Comparison of ENCODE assay signal across 17 cellular contexts in the genomic region with DNA sequence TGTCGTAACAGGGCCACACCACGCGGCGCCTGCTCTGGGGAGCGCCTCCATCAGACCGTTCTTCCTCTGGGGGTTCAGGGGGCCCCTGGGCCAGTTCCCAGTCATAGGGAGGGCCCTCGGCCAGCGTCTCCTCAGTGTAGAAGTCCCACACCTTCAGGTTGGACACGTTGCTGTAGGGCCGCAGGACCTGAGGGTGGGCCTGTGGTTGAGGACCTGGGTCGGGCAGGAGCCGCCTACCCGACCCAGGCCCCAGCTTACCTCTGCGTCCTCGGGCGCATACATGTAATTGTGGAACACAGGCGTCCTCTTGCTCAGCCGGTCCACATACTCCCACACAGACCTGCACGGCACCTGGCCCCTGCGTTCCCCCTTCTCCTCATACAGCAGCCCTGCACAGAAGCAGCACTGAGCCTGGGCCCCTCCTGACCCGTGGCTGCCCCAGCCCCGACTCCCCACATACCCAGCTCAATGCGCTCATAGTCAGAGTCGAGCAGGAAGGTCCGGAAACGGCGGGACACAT. TPM values are rescaled to one million over a fixed set of nuclear protein-coding genes. Genes with fewer than 3 reads are reported as not detected.
DNase-seq lines count a peak whose midpoint lies in the region; ATAC-seq and TF ChIP-seq lines count a peak whose summit lies in the region.
"Had no signal": no experiment of that assay in that cellular context is flagged by ENCODE, and none has a peak within 500 bp of the region (broad histone marks: within the 10 kb centered on the region; RNA-seq: fewer than 3 reads in every experiment).

No MANE protein-coding gene starts in this region.

- no peaks in the 10 kb centered on the region for H3F3A ChIP-seq in PC-3 (ENCODE audit: low read length, unreplicated experiment)

- H3K4me3 ChIP-seq in OCI-LY7 (ENCODE audit: low read depth, low read length, poor library complexity, severe bottlenecking): no peak overlapping the region
- no peak overlapping the region for H3K4me3 ChIP-seq in PC-3 (ENCODE audit: low read length)
- H3K4me3 ChIP-seq: A549 had no signal

- H2AFZ ChIP-seq in OCI-LY7 (ENCODE audit: low read length) (no peak overlapping the region), PC-3 (ENCODE audit: low read length) (no peak overlapping the region)

- H3K27ac ChIP-seq in OCI-LY7 (ENCODE audit: low read depth, low read length, poor library complexity, severe bottlenecking) (no peak overlapping the region), PC-3 (ENCODE audit: low read length) (no peak overlapping the region)
- H3K27ac ChIP-seq: A549, C4-2B had no signal

- DNase-seq in OCI-LY7 (ENCODE audit: low spot score) (no peak), PC-3 (no peak), NCI-H2107 treated with DMSO at 0.1 percent for 48 hours (lab: John Stamatoyannopoulos, UW; ENCODE audit: unreplicated experiment) (no peak), posterior cingulate gyrus (no peak)
- DNase-seq in central memory CD8-positive, alpha-beta T cell (ENCODE audit: low spot score in 2 of 2): no peak
- no peak for DNase-seq in stimulated activated effector memory CD8-positive, alpha-beta T cell treated with anti-CD3 and anti-CD28 coated beads, Interleukin-12 subunit alpha, Interleukin-12 subunit beta, amount 100 ng/mL, for 72 hours (ENCODE audit: low spot score in 2 of 2)
- DNase-seq in stimulated activated CD8-positive, alpha-beta memory T cell treated with anti-CD3 and anti-CD28 coated beads, Interleukin-4, amount 100 ng/mL, for 48 hours: no peak
- DNase-seq: BE2C; CD4-positive, alpha-beta memory T cell; DMS79 treated with DMSO at 0.1 percent for 48 hours; EL; GOT3; H9 had no signal

- H3K4me3 Mint-ChIP-seq in central memory CD8-positive, alpha-beta T cell: no peak overlapping the region
- no peak overlapping the region for H3K4me3 Mint-ChIP-seq in stimulated activated effector memory CD8-positive, alpha-beta T cell treated with anti-CD3 and anti-CD28 coated beads, Interleukin-12 subunit alpha, Interleukin-12 subunit beta, amount 100 ng/mL, for 72 hours
- H3K4me3 Mint-ChIP-seq: CD4-positive, alpha-beta memory T cell; H9 had no signal

- H3K27me3 Mint-ChIP-seq in central memory CD8-positive, alpha-beta T cell: no peaks in the 10 kb centered on the region
- H3K27me3 Mint-ChIP-seq: CD4-positive, alpha-beta memory T cell had no signal

- H3K4me1 ChIP-seq in OCI-LY7 (ENCODE audit: insufficient read depth, low read length, poor library complexity, severe bottlenecking) (peaks cover 16% of the 10 kb centered on the region), PC-3 (ENCODE audit: insufficient read depth, low read length) (no peaks in the 10 kb centered on the region)
- H3K4me1 ChIP-seq: A549, BE2C had no signal

- intact Hi-C loops in OCI-LY7 (cut with micrococcal nuclease; ENCODE audit: unreplicated experiment): no loop called here
- intact Hi-C loops in PC-3 (cut with micrococcal nuclease): no loop called here
- intact Hi-C loops in posterior cingulate gyrus (cut with DNase I): no loop called here

- H3K4me2 ChIP-seq in OCI-LY7 (ENCODE audit: low read length) (no peak overlapping the region), PC-3 (ENCODE audit: low read length) (no peak overlapping the region)
- H3K4me2 ChIP-seq: A549 had no signal

- H4K20me1 ChIP-seq in OCI-LY7 (ENCODE audit: insufficient read depth, low read length): no peaks in the 10 kb centered on the region
- H4K20me1 ChIP-seq in PC-3 (ENCODE audit: low read length): no peaks in the 10 kb centered on the region

- H3K9ac ChIP-seq in PC-3 (ENCODE audit: low read length): no peak overlapping the region

- POLR2A ChIA-PET in OCI-LY7 (lab: Charles Lee) (no interaction called here), PC-3 (lab: Charles Lee; ENCODE audit: unreplicated experiment) (no interaction called here)

- H3K79me2 ChIP-seq in OCI-LY7 (ENCODE audit: insufficient read depth, low read depth, low read length) (peaks cover 5% of the 10 kb centered on the region; the same call in 1 of the 2 replicates), PC-3 (ENCODE audit: low read length) (no peaks in the 10 kb centered on the region)

- CTCF ChIA-PET in OCI-LY7 (lab: Charles Lee; ENCODE audit: unreplicated experiment) (no interaction called here), PC-3 (lab: Charles Lee) (no interaction called here)

- no peak for TF ChIP-seq CTCF in OCI-LY7 (conservative IDR thresholded peaks at IDR 0.05; ENCODE audit: low read length)
- no peak for TF ChIP-seq CTCF in PC-3 (conservative IDR thresholded peaks at IDR 0.05; ENCODE audit: low read depth, low read length)

- H3K27me3 ChIP-seq in PC-3 (ENCODE audit: low read length): no peaks in the 10 kb centered on the region
- H3K27me3 ChIP-seq: BE2C had no signal

- no peaks in the 10 kb centered on the region for H3K9me3 Mint-ChIP-seq in central memory CD8-positive, alpha-beta T cell
- no peaks in the 10 kb centered on the region for H3K9me3 Mint-ChIP-seq in stimulated activated effector memory CD8-positive, alpha-beta T cell treated with anti-CD3 and anti-CD28 coated beads, Interleukin-12 subunit alpha, Interleukin-12 subunit beta, amount 100 ng/mL, for 72 hours
- H3K9me3 Mint-ChIP-seq: H9 had no signal

- peak overlapping the region; percentile 64 for H3K27ac Mint-ChIP-seq in central memory CD8-positive, alpha-beta T cell (ENCODE audit: low read depth)
- peak overlapping the region; percentile 94 for H3K27ac Mint-ChIP-seq in stimulated activated effector memory CD8-positive, alpha-beta T cell treated with anti-CD3 and anti-CD28 coated beads, Interleukin-12 subunit alpha, Interleukin-12 subunit beta, amount 100 ng/mL, for 72 hours
- H3K27ac Mint-ChIP-seq: H9 had no signal

- H3K9me2 ChIP-seq in OCI-LY7 (ENCODE audit: insufficient read depth, low read length): no peaks in the 10 kb centered on the region
- H3K9me2 ChIP-seq in PC-3 (replicated peaks; ENCODE audit: low read length): no peaks in the 10 kb centered on the region

- peaks cover 68% of the 10 kb centered on the region for H3K36me3 Mint-ChIP-seq in central memory CD8-positive, alpha-beta T cell (ENCODE audit: insufficient read depth)
- H3K36me3 Mint-ChIP-seq in stimulated activated effector memory CD8-positive, alpha-beta T cell treated with anti-CD3 and anti-CD28 coated beads, Interleukin-12 subunit alpha, Interleukin-12 subunit beta, amount 100 ng/mL, for 72 hours: peaks cover 85% of the 10 kb centered on the region

- no peak for ATAC-seq in PC-3
- ATAC-seq in central memory CD8-positive, alpha-beta T cell (replicated peaks; ENCODE audit: extremely low read depth, poor library complexity, severe bottlenecking): no peak
- no peak for ATAC-seq in stimulated activated effector memory CD8-positive, alpha-beta T cell treated with anti-CD3 and anti-CD28 coated beads, Interleukin-12 subunit alpha, Interleukin-12 subunit beta, amount 100 ng/mL, for 72 hours
- ATAC-seq: A549, HepG2 had no signal

- BruUV-seq in OCI-LY7 (replicated peaks; lab: Mats Ljungman, UMichigan): TSS peak; percentile 25
- BruUV-seq in PC-3 (replicated peaks; lab: Mats Ljungman, UMichigan): TSS peak; percentile 25

- H3K36me3 ChIP-seq in OCI-LY7 (ENCODE audit: insufficient read depth, low read length) (peaks cover 96% of the 10 kb centered on the region), PC-3 (ENCODE audit: low read depth, low read length) (no peaks in the 10 kb centered on the region)

- no peaks in the 10 kb centered on the region for H3K9me3 ChIP-seq in OCI-LY7 (ENCODE audit: low read length)
- H3K9me3 ChIP-seq in PC-3 (ENCODE audit: low read length): no peaks in the 10 kb centered on the region
- H3K9me3 ChIP-seq: A549, BE2C had no signal

- H3K4me1 Mint-ChIP-seq in central memory CD8-positive, alpha-beta T cell: peaks cover 27% of the 10 kb centered on the region
- peaks cover 43% of the 10 kb centered on the region for H3K4me1 Mint-ChIP-seq in stimulated activated effector memory CD8-positive, alpha-beta T cell treated with anti-CD3 and anti-CD28 coated beads, Interleukin-12 subunit alpha, Interleukin-12 subunit beta, amount 100 ng/mL, for 72 hours
- H3K4me1 Mint-ChIP-seq: H9 had no signal

RNA-seq across cellular contexts. Expression of gene SBF1, which starts 20.2 kb away (rescaled TPM):
- 134 and 177 TPM in 2 replicates for total RNA-seq in OCI-LY7 (2014; rRNA removed; shearing (Covaris generic))
- total RNA-seq in OCI-LY7 (2022): 160 and 181 TPM in 2 replicates
- 48.5 and 67.1 TPM in 2 replicates for total RNA-seq in PC-3 (2014; rRNA removed)

RNA-seq across cellular contexts. Expression of gene ADM2, which starts 26.7 kb away (rescaled TPM):
- total RNA-seq in OCI-LY7 (2014; rRNA removed; shearing (Covaris generic)): 2.7 and 4.3 TPM in 2 replicates
- total RNA-seq in OCI-LY7 (2022) (7.0 and 7.9 TPM in 2 replicates), PC-3 (2014; rRNA removed) (0.98 and 1.8 TPM in 2 replicates)

RNA-seq across cellular contexts. Expression of gene MIOX, which starts 32.0 kb away (rescaled TPM):
- total RNA-seq in OCI-LY7 (2014; rRNA removed; shearing (Covaris generic)): not detected in 2 replicates
- 0.53 and 0.74 TPM in 2 replicates for total RNA-seq in OCI-LY7 (2022)
- total RNA-seq in PC-3 (2014; rRNA removed): not detected in 2 replicates
- total RNA-seq: CD4-positive, alpha-beta memory T cell; HT1080 had no signal

RNA-seq across cellular contexts. Expression of gene LMF2, which starts 52.9 kb away (rescaled TPM):
- total RNA-seq in OCI-LY7 (2014; rRNA removed; shearing (Covaris generic)): 37.8 and 50.7 TPM in 2 replicates
- total RNA-seq in OCI-LY7 (2022) (49.2 and 49.8 TPM in 2 replicates), PC-3 (2014; rRNA removed) (42.4 and 52.2 TPM in 2 replicates)

RNA-seq across cellular contexts. Expression of gene NCAPH2, which starts 53.4 kb away (rescaled TPM):
- 129 and 151 TPM in 2 replicates for total RNA-seq in OCI-LY7 (2014; rRNA removed; shearing (Covaris generic))
- total RNA-seq in OCI-LY7 (2022): 124 and 126 TPM in 2 replicates
- 75.4 and 92.1 TPM in 2 replicates for total RNA-seq in PC-3 (2014; rRNA removed)
